Comparison of ENCODE assay signal across 11 cellular contexts in genomic region chr7:118870187-118870586, GRCh38.
DNase-seq lines count a peak whose midpoint lies in the region; ATAC-seq, FAIRE-seq and TF ChIP-seq lines count a peak whose summit lies in the region.
"Had no signal": no experiment of that assay in that cellular context is flagged by ENCODE, and none has a peak within 500 bp of the region (broad histone marks: within the 10 kb centered on the region; RNA-seq: fewer than 3 reads in every experiment).

No MANE protein-coding gene starts in this region.

- TF ChIP-seq CTCF in D721Med (IDR thresholded peaks at IDR 0.05; ENCODE audit: insufficient read depth, missing control alignments) (peak; percentile 14), RWPE2 (IDR thresholded peaks at IDR 0.05; ENCODE audit: poor library complexity, severe bottlenecking) (peak; percentile 58), gastroesophageal sphincter (IDR thresholded peaks at IDR 0.05) (no peak)

- FAIRE-seq in D721Med (lab: Jason Lieb, UNC): no peak

- H3K9me3 ChIP-seq in RWPE2 (ENCODE audit: severe bottlenecking) (no peaks in the 10 kb centered on the region), gastroesophageal sphincter (no peaks in the 10 kb centered on the region)

- H3K27me3 ChIP-seq in RWPE2 (ENCODE audit: insufficient read depth, poor library complexity, severe bottlenecking) (no peaks in the 10 kb centered on the region), gastroesophageal sphincter (no peaks in the 10 kb centered on the region)

- no peaks in the 10 kb centered on the region for H3K36me3 ChIP-seq in RWPE2 (ENCODE audit: low read depth)
- H3K36me3 ChIP-seq in gastroesophageal sphincter: no peaks in the 10 kb centered on the region

- peak; percentile 47 for ATAC-seq in HG02759 (IDR thresholded peaks at IDR 0.05; ENCODE audit: unreplicated experiment)
- ATAC-seq in RWPE2 (ENCODE audit: low read depth): peak; percentile 47; the same call in 1 of the 3 replicates
- no peak for ATAC-seq in gastroesophageal sphincter
- ATAC-seq in HG03039 (IDR thresholded peaks at IDR 0.05; ENCODE audit: unreplicated experiment): no peak
- no peak for ATAC-seq in HG03159 (IDR thresholded peaks at IDR 0.05; ENCODE audit: unreplicated experiment)
- ATAC-seq: stimulated activated effector memory CD8-positive, alpha-beta T cell treated with anti-CD3 and anti-CD28 coated beads, Interleukin-12 subunit alpha, Interleukin-12 subunit beta, amount 100 ng/mL, for 72 hours had no signal

- TF ChIP-seq POLR2A in gastroesophageal sphincter (IDR thresholded peaks at IDR 0.05): no peak

- 80 to 95% methylated on average over 3 of the region's 4 CpGs for WGBS in gastroesophageal sphincter (ENCODE audit: low coverage in 1 of 2), 2 donors

- peaks cover 13% of the 10 kb centered on the region for H3K4me1 ChIP-seq in RWPE2 (ENCODE audit: insufficient read depth, poor library complexity, severe bottlenecking)
- H3K4me1 ChIP-seq in gastroesophageal sphincter: no peaks in the 10 kb centered on the region

- TF ChIP-seq EP300 in gastroesophageal sphincter (IDR thresholded peaks at IDR 0.05): no peak

- no peak for DNase-seq in D721Med (ENCODE audit: insufficient read length, low spot score)
- no peak for DNase-seq in RWPE2 (ENCODE audit: low spot score)
- DNase-seq in iPS DF 19.7 (ENCODE audit: low read depth, low spot score): peak; percentile 17
- no peak for DNase-seq in NCI-H2029 (lab: John Stamatoyannopoulos, UW)
- DNase-seq: NCI-H1048 had no signal

- H3K27ac ChIP-seq in RWPE2 (ENCODE audit: poor library complexity, severe bottlenecking): no peak overlapping the region
- no peak overlapping the region for H3K27ac ChIP-seq in gastroesophageal sphincter
- H3K27ac ChIP-seq: skin epidermis had no signal

- H3K4me3 ChIP-seq in RWPE2 (ENCODE audit: severe bottlenecking) (no peak overlapping the region), gastroesophageal sphincter (no peak overlapping the region)
- H3K4me3 ChIP-seq: skin epidermis had no signal

Comparison
In these comparisons a context has a peak if more than half of its experiments do, and no peak if none do; other contexts are left out.
1. CTCF ChIP-seq: peak in D721Med (single experiment) and RWPE2 (single experiment); none in gastroesophageal sphincter (0 of 4).
2. ATAC-seq: peak in HG02759 (single experiment) and RWPE2 (single experiment); none in gastroesophageal sphincter (single experiment), HG03039 (single experiment) and HG03159 (single experiment).